ENCODE assay signal across 10 cellular contexts in genomic region chr10:86899128-86899527, GRCh38. TPM values are rescaled to one million over a fixed set of nuclear protein-coding genes. Genes with fewer than 3 reads are reported as not detected.
DNase-seq lines count a peak whose midpoint lies in the region; ATAC-seq and TF ChIP-seq lines count a peak whose summit lies in the region.
"Had no signal": no experiment of that assay in that cellular context is flagged by ENCODE, and none has a peak within 500 bp of the region (broad histone marks: within the 10 kb centered on the region; RNA-seq: fewer than 3 reads in every experiment).

No MANE protein-coding gene starts in this region.

- no peak for TF ChIP-seq CTCF in uterus (IDR thresholded peaks at IDR 0.05)
- no peak for TF ChIP-seq CTCF in activated CD8-positive, alpha-beta T cell treated with anti-CD3 and anti-CD28 coated beads for 36 hours (IDR thresholded peaks at IDR 0.05)

- H3K27me3 Mint-ChIP-seq in activated CD8-positive, alpha-beta T cell treated with anti-CD3 and anti-CD28 coated beads for 36 hours, result no peaks in the 10 kb centered on the region

- peaks cover 0 to 4% of the 10 kb centered on the region in 2 donors for H3K4me1 ChIP-seq in uterus

- ATAC-seq in activated CD8-positive, alpha-beta T cell treated with anti-CD3 and anti-CD28 coated beads for 36 hours, result no peak

- POLR2A ChIA-PET in activated CD8-positive, alpha-beta T cell treated with anti-CD3 and anti-CD28 coated beads for 36 hours (lab: Charles Lee), result no interaction called here

- H3K27ac ChIP-seq in uterus, result peak overlapping the region; percentile 26 to 30

- H3K36me3 Mint-ChIP-seq in activated CD8-positive, alpha-beta T cell treated with anti-CD3 and anti-CD28 coated beads for 36 hours (ENCODE audit: low read depth), result no peaks in the 10 kb centered on the region

- intact Hi-C loops in uterus (cut with DNase I; ENCODE audit: low total_unique reads), result loop anchor here (5.0 kb wide), 1 partner anchor 192 kb away; no protein-coding TSS in a partner anchor
- intact Hi-C loops in activated CD8-positive, alpha-beta T cell treated with anti-CD3 and anti-CD28 coated beads for 36 hours (cut with micrococcal nuclease), result loop anchor here (2.0 kb wide), 1 partner anchor 214 kb away; no protein-coding TSS in a partner anchor

- CTCF ChIA-PET in activated CD8-positive, alpha-beta T cell treated with anti-CD3 and anti-CD28 coated beads for 36 hours (lab: Charles Lee), result interaction anchor here (0.7 to 4.9 kb wide), 12 partner anchors 8 to 226 kb away, joined by 3 to 36 read pairs (median 4); no protein-coding TSS in a partner anchor

- H3K27me3 ChIP-seq in uterus, result no peaks in the 10 kb centered on the region

- no peak overlapping the region for H3K4me3 ChIP-seq in uterus

- no peak overlapping the region for H3K4me3 Mint-ChIP-seq in activated CD8-positive, alpha-beta T cell treated with anti-CD3 and anti-CD28 coated beads for 36 hours

- no peaks in the 10 kb centered on the region for H3K9me3 ChIP-seq in uterus

- no peaks in the 10 kb centered on the region for H3K9me3 Mint-ChIP-seq in activated CD8-positive, alpha-beta T cell treated with anti-CD3 and anti-CD28 coated beads for 36 hours

- H3K36me3 ChIP-seq in uterus, result no peaks in the 10 kb centered on the region

- no peak for TF ChIP-seq POLR2A in uterus (IDR thresholded peaks at IDR 0.05)

- H3K27ac Mint-ChIP-seq in activated CD8-positive, alpha-beta T cell treated with anti-CD3 and anti-CD28 coated beads for 36 hours, result no peak overlapping the region

- H3K4me1 Mint-ChIP-seq in activated CD8-positive, alpha-beta T cell treated with anti-CD3 and anti-CD28 coated beads for 36 hours (ENCODE audit: low read depth), result no peaks in the 10 kb centered on the region

- DNase-seq in NCI-H82 (lab: John Stamatoyannopoulos, UW) (peak; percentile 64), ecto neural progenitor cell (ENCODE audit: low spot score) (peak; percentile 50), midbrain (lab: John Stamatoyannopoulos, UW) (peak; percentile 39), uterus (no peak), NCI-H345 (lab: John Stamatoyannopoulos, UW) (no peak), T-helper 9 cell (no peak)
- DNase-seq in activated CD8-positive, alpha-beta T cell treated with anti-CD3 and anti-CD28 coated beads for 36 hours, result no peak
- DNase-seq: activated effector memory CD4-positive, alpha-beta T cell treated with Interleukin-2 at 50 U/mL for 16 hours; cortex of kidney had no signal

RNA-seq across cellular contexts. Expression of gene MMRN2, which starts 58.3 kb away (rescaled TPM):
- total RNA-seq in uterus, result 100 to 1,000 TPM in 1 of 4 donors, 10 to 100 TPM in 3; 45.0 to 133 (median 74.2) TPM
- not detected for total RNA-seq in activated CD8-positive, alpha-beta T cell treated with anti-CD3 and anti-CD28 coated beads for 36 hours

RNA-seq across cellular contexts. Expression of gene SNCG, which starts 59.3 kb away (rescaled TPM):
- 10 to 100 TPM in 3 of 4 donors, 1 to 10 TPM in 1; 5.5 to 68.6 (median 36.2) TPM for total RNA-seq in uterus
- not detected for total RNA-seq in activated CD8-positive, alpha-beta T cell treated with anti-CD3 and anti-CD28 coated beads for 36 hours
- total RNA-seq: SK-MEL-5 had no signal

Comparison
In these comparisons a context has a peak if more than half of its experiments do, and no peak if none do; other contexts are left out.
1. DNase-seq: peak in NCI-H82 (single experiment), ecto neural progenitor cell (single experiment) and midbrain (single experiment); none in uterus (0 of 2), activated CD8-positive, alpha-beta T cell treated with anti-CD3 and anti-CD28 coated beads for 36 hours (single experiment), NCI-H345 (single experiment) and T-helper 9 cell (single experiment).
2. RNA of gene MMRN2, which starts 58.3 kb away (total RNA-seq): 45.0 to 133 TPM in uterus; not detected in activated CD8-positive, alpha-beta T cell treated with anti-CD3 and anti-CD28 coated beads for 36 hours; every median in the first group is over 10 times any median in the second.
3. RNA of gene SNCG, which starts 59.3 kb away (total RNA-seq): 5.5 to 68.6 TPM in uterus; not detected in activated CD8-positive, alpha-beta T cell treated with anti-CD3 and anti-CD28 coated beads for 36 hours; every median in the first group is over 4 times any median in the second.